9 cellular contexts compared by ENCODE assay signal in the genomic region with DNA sequence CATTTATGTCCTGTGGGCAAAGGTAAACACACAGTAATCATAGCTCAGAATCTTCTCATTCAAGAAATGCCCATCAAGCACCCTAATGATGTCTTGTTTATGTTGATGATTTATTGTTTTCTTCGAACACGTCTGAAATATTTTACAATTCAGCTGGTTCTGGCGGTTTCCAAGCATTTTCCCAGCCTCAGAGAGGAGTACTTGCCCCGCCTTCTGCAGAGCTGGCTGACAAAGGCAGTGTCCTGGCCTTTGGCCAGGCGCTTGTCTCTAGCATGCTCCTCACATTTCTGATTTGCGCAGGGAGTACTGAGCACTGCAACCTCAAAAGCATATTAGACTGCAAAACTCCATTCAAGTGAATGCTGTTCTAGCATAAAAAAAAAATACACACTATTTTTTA.
DNase-seq lines count a peak whose midpoint lies in the region; ATAC-seq lines count a peak whose summit lies in the region.
"Had no signal": no experiment of that assay in that cellular context is flagged by ENCODE, and none has a peak within 500 bp of the region (broad histone marks: within the 10 kb centered on the region; RNA-seq: fewer than 3 reads in every experiment).

No MANE protein-coding gene starts in this region.

- no peak overlapping the region for H3K27ac ChIP-seq in SJCRH30
- H3K27ac ChIP-seq in right cardiac atrium (ENCODE audit: low read length), result no peak overlapping the region
- H3K27ac ChIP-seq: 22Rv1 had no signal

- no peaks in the 10 kb centered on the region for H3K27me3 ChIP-seq in SJCRH30
- no peaks in the 10 kb centered on the region for H3K27me3 ChIP-seq in right cardiac atrium (ENCODE audit: control insufficient read depth, insufficient read depth)

- DNase-seq in NCI-H146 (lab: John Stamatoyannopoulos, UW) (peak; percentile 0), NCI-H146 treated with DMSO at 0.1 percent for 48 hours (lab: John Stamatoyannopoulos, UW; ENCODE audit: unreplicated experiment) (no peak), SJCRH30 (peak; percentile 51 to 66), right cardiac atrium (peak; percentile 68 to 92 (median 81)), stromal cell of bone marrow (ENCODE audit: low read depth) (peak; percentile 33), activated gamma-delta T cell (lab: John Stamatoyannopoulos, UW) (no peak)

- peaks cover 3% of the 10 kb centered on the region; the same call in 1 of the 2 replicates for H3K4me1 ChIP-seq in SJCRH30
- no peaks in the 10 kb centered on the region for H3K4me1 ChIP-seq in right cardiac atrium (ENCODE audit: control insufficient read depth, insufficient read depth, low read length)

- no peaks in the 10 kb centered on the region for H3K9me3 ChIP-seq in SJCRH30 (replicated peaks)
- H3K9me3 ChIP-seq in right cardiac atrium (ENCODE audit: control insufficient read depth, low read length), result no peaks in the 10 kb centered on the region

- intact Hi-C loops in right cardiac atrium (cut with DNase I), result no loop called here

- H3K4me3 ChIP-seq in SJCRH30 (no peak overlapping the region), right cardiac atrium (ENCODE audit: low read length) (no peak overlapping the region)

- 17% methylated on average over 6 of the region's 6 CpGs for WGBS in right cardiac atrium

- ATAC-seq in right cardiac atrium (peak; percentile 78 to 91), GM19455 (IDR thresholded peaks at IDR 0.05; ENCODE audit: unreplicated experiment) (no peak), HG03139 (IDR thresholded peaks at IDR 0.05; ENCODE audit: unreplicated experiment) (no peak)

- no peaks in the 10 kb centered on the region for H3K36me3 ChIP-seq in SJCRH30

Comparison
In these comparisons a context has a peak if more than half of its experiments do, and no peak if none do; other contexts are left out.
1. DNase-seq: peak in NCI-H146 (single experiment), SJCRH30 (2 of 2), right cardiac atrium (3 of 3) and stromal cell of bone marrow (single experiment); none in NCI-H146 treated with DMSO at 0.1 percent for 48 hours (single experiment) and activated gamma-delta T cell (single experiment).
2. ATAC-seq: peak in right cardiac atrium (2 of 2); none in GM19455 (single experiment) and HG03139 (single experiment).